In the genomic region with DNA sequence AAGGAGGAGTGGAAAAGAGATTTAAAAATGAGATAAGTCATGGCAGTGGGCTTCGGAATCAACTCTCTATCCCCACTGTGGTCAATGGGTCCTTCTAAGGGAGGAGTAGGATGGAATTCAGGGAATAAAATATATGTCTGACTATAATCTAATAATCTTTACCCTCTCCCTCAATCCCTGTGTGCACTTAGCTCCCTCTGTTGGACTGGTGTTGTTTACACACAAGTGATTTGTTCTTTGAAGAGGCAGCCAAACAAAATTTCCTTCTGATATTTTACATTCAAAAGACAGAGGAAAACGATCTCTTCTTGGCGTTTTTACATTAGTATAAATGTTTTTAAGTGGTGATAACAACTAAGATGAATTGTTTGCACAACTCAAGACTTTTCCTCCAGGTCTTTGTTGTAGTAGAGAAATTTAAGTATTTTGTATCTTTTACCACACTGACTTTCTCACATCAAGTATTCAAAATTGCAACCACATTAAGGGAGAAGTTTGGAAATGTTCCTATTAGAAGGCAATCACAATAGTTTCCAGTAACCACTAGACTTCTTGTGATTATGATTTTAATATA, we compare ENCODE assay signal across 8 cellular contexts.
DNase-seq lines count a peak whose midpoint lies in the region; ATAC-seq and TF ChIP-seq lines count a peak whose summit lies in the region.

No MANE protein-coding gene starts in this region.

- no peaks in the 10 kb centered on the region for H3K27me3 ChIP-seq in parathyroid adenoma (ENCODE audit: control insufficient read depth, insufficient read depth, low read length)

- no peaks in the 10 kb centered on the region for H3K79me2 ChIP-seq in parathyroid adenoma

- H2AFZ ChIP-seq in parathyroid adenoma = no peak overlapping the region

- no peaks in the 10 kb centered on the region for H3K4me1 ChIP-seq in parathyroid adenoma

- DNase-seq in NCI-H2029 (lab: John Stamatoyannopoulos, UW) (peak; percentile 39), chondrocyte (ENCODE audit: low spot score) (no peak), Ammon's horn (ENCODE audit: low spot score) (no peak), nephron progenitor cell (no peak)
- no peak for DNase-seq in activated effector memory CD4-positive, alpha-beta T cell treated with Interleukin-2 at 50 U/mL for 16 hours

- H3K4me3 ChIP-seq in parathyroid adenoma (ENCODE audit: low read depth, low read length) = no peak overlapping the region

- H3K36me3 Mint-ChIP-seq in chondrocyte (ENCODE audit: low read depth) (no peaks in the 10 kb centered on the region), nephron progenitor cell (ENCODE audit: low read depth) (peaks cover 20% of the 10 kb centered on the region)

- TF ChIP-seq POLR2A in GM18505 (IDR thresholded peaks at IDR 0.05; ENCODE audit: borderline replicate concordance, extremely low read depth, insufficient read depth, insufficient read length) = no peak

- no peak overlapping the region for H3K27ac ChIP-seq in parathyroid adenoma

- ATAC-seq in GM18505 (IDR thresholded peaks at IDR 0.05; ENCODE audit: unreplicated experiment) = peak; percentile 52
- no peak for ATAC-seq in HG02623 (IDR thresholded peaks at IDR 0.05; ENCODE audit: unreplicated experiment)

- H3K36me3 ChIP-seq in parathyroid adenoma (ENCODE audit: control insufficient read depth, insufficient read depth, low read length) = no peaks in the 10 kb centered on the region

- H3K9ac ChIP-seq in parathyroid adenoma = no peak overlapping the region

- H3K27ac Mint-ChIP-seq in chondrocyte (ENCODE audit: unreplicated experiment) (no peak overlapping the region), nephron progenitor cell (no peak overlapping the region)

- H3K4me1 Mint-ChIP-seq in chondrocyte (ENCODE audit: low read depth) (peaks cover 31% of the 10 kb centered on the region), nephron progenitor cell (no peaks in the 10 kb centered on the region)

- H3K4me2 ChIP-seq in parathyroid adenoma (ENCODE audit: low read length) = no peak overlapping the region

- no peak overlapping the region for H3K4me3 Mint-ChIP-seq in chondrocyte (ENCODE audit: unreplicated experiment)
- no peak overlapping the region for H3K4me3 Mint-ChIP-seq in nephron progenitor cell

- no peaks in the 10 kb centered on the region for H3K9me3 ChIP-seq in parathyroid adenoma (ENCODE audit: control insufficient read depth, low read length)

- H3K27me3 Mint-ChIP-seq in chondrocyte (ENCODE audit: low read depth) (peaks cover 2% of the 10 kb centered on the region), nephron progenitor cell (ENCODE audit: low read depth, poor library complexity) (no peaks in the 10 kb centered on the region)

- TF ChIP-seq CTCF in chondrocyte (IDR thresholded peaks at IDR 0.05) (peak; percentile 78), parathyroid adenoma (IDR thresholded peaks at IDR 0.05) (peak; percentile 30), nephron progenitor cell (IDR thresholded peaks at IDR 0.05) (no peak)

- peaks cover 10% of the 10 kb centered on the region for H3K9me3 Mint-ChIP-seq in chondrocyte (ENCODE audit: low read depth)
- H3K9me3 Mint-ChIP-seq in nephron progenitor cell = peaks cover 32% of the 10 kb centered on the region
